14 cellular contexts compared by ENCODE assay signal in genomic region chr20:44180814-44181213, GRCh38. TPM values are rescaled to one million over a fixed set of nuclear protein-coding genes. Genes with fewer than 3 reads are reported as not detected.
DNase-seq lines count a peak whose midpoint lies in the region; ATAC-seq and TF ChIP-seq lines count a peak whose summit lies in the region.
"Had no signal": no experiment of that assay in that cellular context is flagged by ENCODE, and none has a peak within 500 bp of the region (broad histone marks: within the 10 kb centered on the region; RNA-seq: fewer than 3 reads in every experiment).

No MANE protein-coding gene starts in this region.

- H3K36me3 Mint-ChIP-seq in endodermal cell (ENCODE audit: low read depth) (no peaks in the 10 kb centered on the region), glutamatergic neuron (ENCODE audit: unreplicated experiment) (no peaks in the 10 kb centered on the region)
- H3K36me3 Mint-ChIP-seq: activated naive CD4-positive, alpha-beta T cell treated with anti-CD3 and anti-CD28 coated beads, Interleukin-2, amount 10 ng/mL, durations not matched to agents 7 days and 5 days had no signal

- ATAC-seq in GM21447 (IDR thresholded peaks at IDR 0.05; ENCODE audit: unreplicated experiment), result no peak
- ATAC-seq in HG02763 (IDR thresholded peaks at IDR 0.05; ENCODE audit: unreplicated experiment), result no peak
- ATAC-seq: mucosa of descending colon had no signal

- H3K4me3 ChIP-seq in HUES6 (ENCODE audit: low read depth, low read length), result no peak overlapping the region
- no peak overlapping the region for H3K4me3 ChIP-seq in endodermal cell (ENCODE audit: low read length)
- H3K4me3 ChIP-seq in skeletal muscle tissue (ENCODE audit: low read length in 3 of 3), result peak overlapping the region; percentile 38 to 92 (median 90)
- H3K4me3 ChIP-seq: mucosa of descending colon had no signal

- H3K4me1 Mint-ChIP-seq in endodermal cell (peaks cover 19% of the 10 kb centered on the region), glutamatergic neuron (ENCODE audit: low read depth, unreplicated experiment) (peaks cover 15% of the 10 kb centered on the region)
- H3K4me1 Mint-ChIP-seq: activated naive CD4-positive, alpha-beta T cell treated with anti-CD3 and anti-CD28 coated beads, Interleukin-2, amount 10 ng/mL, durations not matched to agents 7 days and 5 days had no signal

- H3K4me3 Mint-ChIP-seq in endodermal cell (no peak overlapping the region), glutamatergic neuron (ENCODE audit: unreplicated experiment) (no peak overlapping the region)
- H3K4me3 Mint-ChIP-seq: activated naive CD4-positive, alpha-beta T cell treated with anti-CD3 and anti-CD28 coated beads, Interleukin-2, amount 10 ng/mL, durations not matched to agents 7 days and 5 days; CD4-positive, alpha-beta T cell had no signal

- H3K36me3 ChIP-seq in HUES6 (ENCODE audit: control insufficient read depth, insufficient read depth, low read length) (no peaks in the 10 kb centered on the region), endodermal cell (ENCODE audit: control insufficient read depth, insufficient read depth, low read length) (no peaks in the 10 kb centered on the region), skeletal muscle tissue (ENCODE audit: control insufficient read depth in 3 of 3, insufficient read depth in 3 of 3, low read length in 3 of 3) (peaks cover 6 to 10% (median 6%) of the 10 kb centered on the region in 3 donors)

- H3K27ac Mint-ChIP-seq in endodermal cell, result no peak overlapping the region
- no peak overlapping the region for H3K27ac Mint-ChIP-seq in glutamatergic neuron (ENCODE audit: unreplicated experiment)
- H3K27ac Mint-ChIP-seq: activated naive CD4-positive, alpha-beta T cell treated with anti-CD3 and anti-CD28 coated beads, Interleukin-2, amount 10 ng/mL, durations not matched to agents 7 days and 5 days; CD4-positive, alpha-beta T cell; IgD-negative memory B cell had no signal

- no peaks in the 10 kb centered on the region for H3K27me3 Mint-ChIP-seq in endodermal cell (ENCODE audit: insufficient read depth)
- H3K27me3 Mint-ChIP-seq in glutamatergic neuron (ENCODE audit: unreplicated experiment), result peaks cover 2% of the 10 kb centered on the region

- H3K27ac ChIP-seq in HUES6 (ENCODE audit: low read depth, low read length) (peak overlapping the region; percentile 79; the same call in 1 of the 2 replicates), endodermal cell (ENCODE audit: low read depth, low read length) (peak overlapping the region; percentile 51), skeletal muscle tissue (ENCODE audit: low read depth, low read length) (peak overlapping the region; percentile 98)

- H3K27me3 ChIP-seq in HUES6 (ENCODE audit: control insufficient read depth, insufficient read depth, low read length) (no peaks in the 10 kb centered on the region), endodermal cell (ENCODE audit: control insufficient read depth, insufficient read depth, low read length, poor library complexity, severe bottlenecking) (no peaks in the 10 kb centered on the region), skeletal muscle tissue (ENCODE audit: control insufficient read depth in 3 of 3, insufficient read depth in 3 of 3, low read length in 3 of 3) (peaks cover 0 to 3% (median 0%) of the 10 kb centered on the region in 3 donors)

- TF ChIP-seq CTCF in endodermal cell (conservative IDR thresholded peaks at IDR 0.05), result no peak
- no peak for TF ChIP-seq CTCF in glutamatergic neuron (IDR thresholded peaks at IDR 0.05; ENCODE audit: partially characterized antibody, unreplicated experiment)

- H3K9me3 Mint-ChIP-seq in endodermal cell (no peaks in the 10 kb centered on the region), glutamatergic neuron (ENCODE audit: unreplicated experiment) (peaks cover 2% of the 10 kb centered on the region)
- H3K9me3 Mint-ChIP-seq: activated naive CD4-positive, alpha-beta T cell treated with anti-CD3 and anti-CD28 coated beads, Interleukin-2, amount 10 ng/mL, durations not matched to agents 7 days and 5 days; CD4-positive, alpha-beta T cell; IgD-negative memory B cell had no signal

- no peak overlapping the region for H3K9ac ChIP-seq in HUES6 (ENCODE audit: low read length)
- no peak overlapping the region for H3K9ac ChIP-seq in endodermal cell (ENCODE audit: extremely low read depth, low read length, poor library complexity, severe bottlenecking)
- peak overlapping the region; percentile 81 to 99 (median 96) for H3K9ac ChIP-seq in skeletal muscle tissue (ENCODE audit: low read depth in 1 of 3, low read length in 3 of 3)

- H3K4me1 ChIP-seq in HUES6 (ENCODE audit: control insufficient read depth, insufficient read depth, low read length) (peaks cover 27% of the 10 kb centered on the region), endodermal cell (ENCODE audit: control insufficient read depth, insufficient read depth, low read length) (no peaks in the 10 kb centered on the region), skeletal muscle tissue (ENCODE audit: control insufficient read depth in 3 of 3, insufficient read depth in 3 of 3, low read length in 3 of 3) (peaks cover 59 to 68% (median 63%) of the 10 kb centered on the region in 3 donors)

- H3K9me3 ChIP-seq in HUES6 (ENCODE audit: control insufficient read depth, insufficient read depth, low read depth, low read length) (no peaks in the 10 kb centered on the region), endodermal cell (ENCODE audit: control insufficient read depth, low read length) (no peaks in the 10 kb centered on the region), skeletal muscle tissue (ENCODE audit: control insufficient read depth in 3 of 3, low read length in 3 of 3) (no peaks in the 10 kb centered on the region)
- H3K9me3 ChIP-seq: mucosa of descending colon had no signal

- WGBS in endodermal cell (ENCODE audit: insufficient coverage in 1 of 2, insufficient read length in 1 of 2), 2 experiments, result 66 to 100% methylated on average over 1 to 9 of the region's 9 CpGs

- DNase-seq in endodermal cell, result peak; percentile 79
- DNase-seq in islet precursor cell, result peak; percentile 92
- DNase-seq in NCI-H128 (lab: John Stamatoyannopoulos, UW; ENCODE audit: unreplicated experiment), result no peak
- DNase-seq in glutamatergic neuron, result no peak
- DNase-seq: activated naive CD4-positive, alpha-beta T cell treated with anti-CD3 and anti-CD28 coated beads, Interleukin-2, amount 10 ng/mL, durations not matched to agents 7 days and 5 days; CD4-positive, alpha-beta T cell; NCI-H187; NK-92 treated with Interleukin-12 subunit alpha and Interleukin-12 subunit beta, amount 100 ng/mL, for 24 hours had no signal

RNA-seq across cellular contexts. Expression of gene JPH2, which starts 6.2 kb away (rescaled TPM):
- 1 to 10 TPM in 1 of 2 donors, under 1 TPM in 1; 0.86 to 1.0 TPM for total RNA-seq in endodermal cell
- polyA plus RNA-seq in endodermal cell (2013, experiment 1 of 2), result 2.0 TPM
- 2.2 TPM for polyA plus RNA-seq in endodermal cell (2013, experiment 2 of 2)
- total RNA-seq in skeletal muscle tissue, result 85.1 TPM
- total RNA-seq in glutamatergic neuron (ENCODE audit: unreplicated experiment), result 0.07 TPM
- total RNA-seq: CD4-positive, alpha-beta T cell had no signal
- polyA plus RNA-seq: IgD-negative memory B cell had no signal

RNA-seq across cellular contexts. Expression of gene OSER1, which starts 29.8 kb away (rescaled TPM):
- total RNA-seq in endodermal cell (10 to 100 TPM; 34.2 to 38.7 TPM), skeletal muscle tissue (31.3 TPM), glutamatergic neuron (ENCODE audit: unreplicated experiment) (31.9 TPM)
- 41.1 TPM for polyA plus RNA-seq in endodermal cell (2013, experiment 1 of 2)
- 40.1 TPM for polyA plus RNA-seq in endodermal cell (2013, experiment 2 of 2)

Comparison
In these comparisons a context has a peak if more than half of its experiments do, and no peak if none do; other contexts are left out.
1. H3K4me3 ChIP-seq: peak in skeletal muscle tissue (3 of 3); none in HUES6 (single experiment) and endodermal cell (single experiment).
2. H3K9ac ChIP-seq: peak in skeletal muscle tissue (3 of 3); none in HUES6 (single experiment) and endodermal cell (single experiment).
3. DNase-seq: peak in endodermal cell (single experiment) and islet precursor cell (single experiment); none in NCI-H128 (single experiment) and glutamatergic neuron (single experiment).
4. RNA of gene JPH2, which starts 6.2 kb away (total RNA-seq): 85.1 TPM in skeletal muscle tissue (single experiment); 0.86 to 1.0 TPM in endodermal cell and 0.07 TPM in glutamatergic neuron (single experiment); every median in the first group is over 10 times any median in the second.
5. Peak in every context shown above with its lines, with median percentiles within 50 percentile points of each other: H3K27ac ChIP-seq.